In the genomic region with DNA sequence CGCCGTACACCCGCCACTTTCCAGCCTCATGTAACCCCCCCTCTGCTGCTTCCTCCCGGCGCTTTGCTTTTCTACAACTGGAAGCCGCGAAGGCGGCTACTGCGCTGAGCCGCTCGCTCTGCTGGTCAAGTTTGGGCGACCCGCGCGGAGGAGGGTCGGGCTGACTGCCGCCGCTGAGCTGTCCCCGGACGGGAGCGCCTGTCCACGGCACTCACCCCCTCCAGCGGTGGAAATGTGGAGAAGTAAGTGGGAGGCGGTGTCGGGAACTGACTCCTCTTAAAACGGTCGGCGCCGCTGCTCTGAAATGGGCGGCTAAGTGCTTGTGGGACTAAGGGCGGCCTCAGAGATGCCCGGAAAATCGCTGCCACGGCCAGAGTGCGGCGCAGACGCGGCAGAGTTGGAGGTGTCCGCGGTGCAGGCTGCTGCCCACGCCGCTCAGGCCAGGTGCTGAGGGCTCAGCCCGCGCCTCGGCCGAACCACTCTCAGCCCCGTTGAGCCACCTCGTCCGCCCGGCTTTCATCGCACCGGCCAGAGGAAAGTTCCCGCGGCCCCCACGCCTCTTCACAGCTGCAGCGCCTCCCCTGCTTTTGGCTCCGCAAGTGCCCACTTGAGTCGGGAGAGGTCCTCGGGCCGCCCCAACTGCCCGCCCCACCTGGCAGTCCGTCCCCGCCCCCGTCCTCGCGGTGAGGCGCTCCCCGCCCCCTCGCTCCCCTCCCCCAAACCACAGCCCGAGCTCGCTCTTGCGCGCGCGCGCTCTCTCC, we compare ENCODE assay signal across 8 cellular contexts. TPM values are rescaled to one million over a fixed set of nuclear protein-coding genes. Genes with fewer than 3 reads are reported as not detected.
A peak's percentile ranks its signal among the peaks of the same experiment; 100 is the strongest.
DNase-seq lines count a peak whose midpoint lies in the region; ATAC-seq, FAIRE-seq and TF ChIP-seq lines count a peak whose summit lies in the region.

No MANE protein-coding gene starts in this region.

- no TSS peak for BruUV-seq in endothelial cell of umbilical vein (replicated peaks; lab: Mats Ljungman, UMichigan)

- ATAC-seq in GM19395 (IDR thresholded peaks at IDR 0.05; ENCODE audit: unreplicated experiment) (peak; percentile 34), HG03520 (IDR thresholded peaks at IDR 0.05; ENCODE audit: unreplicated experiment) (peak; percentile 21), GM18858 (IDR thresholded peaks at IDR 0.05; ENCODE audit: unreplicated experiment) (no peak)

- no peak for FAIRE-seq in endothelial cell of umbilical vein (lab: Jason Lieb, UNC)

- no peak for TF ChIP-seq POLR2A in endothelial cell of umbilical vein (IDR thresholded peaks at IDR 0.05; ENCODE audit: low read depth, low read length)
- TF ChIP-seq POLR2A in transverse colon (IDR thresholded peaks at IDR 0.05), result no peak

- H3K4me2 ChIP-seq in endothelial cell of umbilical vein (ENCODE audit: insufficient read depth, low read length), result peak overlapping the region; percentile 74

- no peak overlapping the region for H3K27ac ChIP-seq in endothelial cell of umbilical vein (ENCODE audit: insufficient read depth, low read depth, low read length)
- H3K27ac ChIP-seq in mesodermal cell (ENCODE audit: low read depth, low read length, severe bottlenecking), result no peak overlapping the region
- H3K27ac ChIP-seq in transverse colon, result peak overlapping the region; percentile 68 to 87 (median 72)

- POLR2A ChIA-PET in endothelial cell of umbilical vein (lab: Charles Lee), result no interaction called here

- TF ChIP-seq CTCF in endothelial cell of umbilical vein (IDR thresholded peaks at IDR 0.05; ENCODE audit: extremely low read depth in 1 of 2, insufficient read depth in 1 of 2, low read depth in 1 of 2, low read length in 2 of 2) (no peak), transverse colon (IDR thresholded peaks at IDR 0.05) (peak in 2 of 5 experiments; percentile 10 to 18)

- H3K79me2 ChIP-seq in endothelial cell of umbilical vein (ENCODE audit: control insufficient read depth, insufficient read depth, low read length), result no peaks in the 10 kb centered on the region

- H3K9me1 ChIP-seq in endothelial cell of umbilical vein (replicated peaks; ENCODE audit: control insufficient read depth, extremely low read depth, insufficient read depth, low read length), result no peaks in the 10 kb centered on the region

- H4K20me1 ChIP-seq in endothelial cell of umbilical vein (replicated peaks; ENCODE audit: control insufficient read depth, extremely low read depth, insufficient read depth, low read length), result no peaks in the 10 kb centered on the region

- H2AFZ ChIP-seq in endothelial cell of umbilical vein (ENCODE audit: low read depth, low read length), result peak overlapping the region; percentile 69

- H3K27me3 ChIP-seq in endothelial cell of umbilical vein (ENCODE audit: control insufficient read depth in 2 of 2, insufficient read depth in 2 of 2, low read length in 2 of 2) (peaks cover 17 to 33% of the 10 kb centered on the region in 2 experiments), transverse colon (peaks cover 60% of the 10 kb centered on the region)

- dilution Hi-C loops in endothelial cell of umbilical vein (cut with MboI; ENCODE audit: extremely low pct_ligation_motif_present, low sequenced_read_pairs), result no loop called here

- in situ Hi-C loops in transverse colon (cut with MboI; ENCODE audit: low pct_ligation_motif_present in 1 of 4, low pct_unique_long_range_greater_than_20kb in 1 of 4, low sequenced_read_pairs in 3 of 4), result no loop called here

- CTCF ChIA-PET in endothelial cell of umbilical vein (lab: Charles Lee), result interaction anchor here (1.1 to 1.8 kb wide), 3 partner anchors 480 to 951 kb away, joined by 3 to 11 read pairs (median 7); a partner anchor contains a TSS

- H3K9me3 ChIP-seq in endothelial cell of umbilical vein (replicated peaks; ENCODE audit: control insufficient read depth, insufficient read depth, low read length) (no peaks in the 10 kb centered on the region), mesodermal cell (ENCODE audit: control insufficient read depth, low read length) (no peaks in the 10 kb centered on the region), transverse colon (no peaks in the 10 kb centered on the region)

- peak overlapping the region in 2 of 3 experiments; percentile 32 to 39 for H3K4me3 ChIP-seq in endothelial cell of umbilical vein (replicated peaks in 1 of 3; ENCODE audit: insufficient read depth in 1 of 3, low read depth in 1 of 3, low read length in 3 of 3)
- peak overlapping the region; percentile 54 for H3K4me3 ChIP-seq in mesodermal cell (ENCODE audit: extremely low read depth, insufficient read depth, low read length, poor library complexity, severe bottlenecking)
- peak overlapping the region; percentile 10 to 57 (median 42) for H3K4me3 ChIP-seq in transverse colon

- WGBS in mesodermal cell (ENCODE audit: insufficient coverage in 2 of 2), 2 experiments, result 0% methylated on average over 33 to 44 of the region's 76 CpGs
- 7% methylated on average over 51 of the region's 76 CpGs; no CpG with 5 or more reads in 1 of the 2 donors for WGBS in transverse colon (ENCODE audit: low coverage in 1 of 2), 2 donors

- H3K9ac ChIP-seq in endothelial cell of umbilical vein (replicated peaks; ENCODE audit: extremely low read depth, insufficient read depth, low read length), result no peak overlapping the region

- DNase-seq in D341Med (ENCODE audit: low spot score) (peak; percentile 80), SKM-1 (lab: John Stamatoyannopoulos, UW; ENCODE audit: unreplicated experiment) (peak; percentile 42), endothelial cell of umbilical vein (ENCODE audit: low read depth, low spot score) (peak; percentile 43), transverse colon (peak; percentile 26)

- TF ChIP-seq EP300 in transverse colon (IDR thresholded peaks at IDR 0.05; ENCODE audit: low read depth), result no peak

- H3K4me1 ChIP-seq in endothelial cell of umbilical vein (ENCODE audit: control insufficient read depth, extremely low read depth, insufficient read depth, low read length) (peaks cover 7% of the 10 kb centered on the region), mesodermal cell (ENCODE audit: control insufficient read depth, insufficient read depth, low read length, poor library complexity, severe bottlenecking) (no peaks in the 10 kb centered on the region), transverse colon (peaks cover 0 to 26% (median 10%) of the 10 kb centered on the region in 4 donors)

- H3K36me3 ChIP-seq in endothelial cell of umbilical vein (ENCODE audit: control insufficient read depth in 2 of 2, extremely low read depth in 1 of 2, insufficient read depth in 2 of 2, low read length in 2 of 2) (no peaks in the 10 kb centered on the region), mesodermal cell (ENCODE audit: control insufficient read depth, insufficient read depth, low read length) (no peaks in the 10 kb centered on the region), transverse colon (no peaks in the 10 kb centered on the region)

- intact Hi-C loops in endothelial cell of umbilical vein (cut with micrococcal nuclease) (loop anchor here (1.0 to 10.0 kb wide), 2 partner anchors 483 to 789 kb away; no protein-coding TSS in a partner anchor), transverse colon (cut with DNase I; ENCODE audit: low total_unique reads) (no loop called here)

TF ChIP-seq in endothelial cell of umbilical vein, 7 proteins besides CTCF, POLR2A, EP300 and RAD21:
- peak; percentile 68 for TF ChIP-seq EZH2 (IDR thresholded peaks at IDR 0.05; ENCODE audit: borderline replicate concordance, low read depth, low read length, severe bottlenecking)
- no peak for TF ChIP-seq MYC (IDR thresholded peaks at IDR 0.05; ENCODE audit: low read depth, low read length)
TF ChIP-seq in endothelial cell of umbilical vein: peak in this region for 1.

RNA-seq across cellular contexts. Expression of a gene that starts 0.4 kb away (rescaled TPM):
- 0.28 TPM in 1 of 2 replicates, not detected in the other for total RNA-seq in endothelial cell of umbilical vein
- polyA plus RNA-seq in endothelial cell of umbilical vein, result not detected in 2 replicates
- 0.06 TPM in 1 of 2 replicates, not detected in the other for polyA plus RNA-seq in endothelial cell of umbilical vein (2011; cell fraction: cytosol; rRNA removed)
- not detected in 2 replicates for polyA plus RNA-seq in endothelial cell of umbilical vein (2011; cell fraction: nucleus; rRNA removed)
- polyA plus RNA-seq in endothelial cell of umbilical vein (2012), result not detected in 2 replicates
- not detected in 2 replicates for polyA minus RNA-seq in endothelial cell of umbilical vein
- polyA minus RNA-seq in endothelial cell of umbilical vein (2011; cell fraction: cytosol; rRNA and poly(A)+ RNA removed), result 0.61 TPM
- polyA minus RNA-seq in endothelial cell of umbilical vein (2011; cell fraction: nucleus; rRNA and poly(A)+ RNA removed), result 0.24 and 0.38 TPM in 2 replicates
- 0.70 TPM for polyA plus RNA-seq in mesodermal cell (2013, experiment 1 of 2)
- polyA plus RNA-seq in mesodermal cell (2013, experiment 2 of 2), result 0.76 TPM
- 1 to 10 TPM in 3 of 4 donors, under 1 TPM in 1; 0.60 to 3.8 (median 3.0) TPM for total RNA-seq in transverse colon

Comparison
In these comparisons a context has a peak if more than half of its experiments do, and no peak if none do; other contexts are left out.
1. DNase-seq: peak in every context shown above with its lines; median percentile 80 in D341Med; 43 in endothelial cell of umbilical vein; 42 in SKM-1; 26 in transverse colon.
2. H3K27ac ChIP-seq: peak in transverse colon (4 of 4); none in endothelial cell of umbilical vein (single experiment) and mesodermal cell (single experiment).
3. Peak in every context shown above with its lines, with median percentiles within 50 percentile points of each other: H3K4me3 ChIP-seq.